8 cellular contexts compared by ENCODE assay signal in the genomic region with DNA sequence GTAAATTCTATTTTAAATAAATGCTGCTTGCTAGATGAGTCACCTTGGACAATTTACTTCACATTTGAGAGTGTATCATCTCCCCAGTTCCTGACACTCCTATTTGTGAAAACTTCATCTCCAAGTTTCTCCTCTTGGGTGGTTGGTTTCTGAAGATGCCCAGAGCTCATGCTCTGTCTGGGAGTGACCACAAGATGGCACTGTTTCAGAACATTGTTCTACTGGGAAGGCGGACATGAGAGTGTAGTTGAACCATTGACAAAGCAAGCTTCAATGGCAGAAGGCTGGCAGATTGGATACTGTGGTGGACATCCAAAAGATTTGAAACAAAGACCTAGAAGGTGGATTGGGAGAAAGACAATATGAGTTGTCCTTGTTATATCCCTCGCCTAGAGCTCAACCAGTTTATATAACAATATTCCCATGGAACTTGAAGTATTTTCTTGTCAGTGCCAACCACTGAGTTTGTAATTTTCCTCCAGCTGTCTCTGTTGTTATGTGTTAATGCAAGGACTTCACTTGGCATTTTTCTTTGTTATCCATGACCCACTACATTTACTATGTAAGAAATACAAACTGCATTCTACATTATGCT.
DNase-seq lines count a peak whose midpoint lies in the region; ATAC-seq and TF ChIP-seq lines count a peak whose summit lies in the region.

No MANE protein-coding gene starts in this region.

- H3K27ac Mint-ChIP-seq in activated CD4-positive, alpha-beta T cell treated with anti-CD3 and anti-CD28 coated beads for 36 hours = no peak overlapping the region
- H3K27ac Mint-ChIP-seq in stimulated activated naive B cell treated with anti-CD40 and anti-IgM and Interleukin-4, amounts not matched to agents 10 μg/mL and 1 μg/mL and 100 μg/mL, for 72 hours = no peak overlapping the region

- no peak overlapping the region for H3K27ac ChIP-seq in OCI-LY1 (ENCODE audit: low read depth, low read length, poor library complexity, severe bottlenecking)
- H3K27ac ChIP-seq in brain microvascular endothelial cell = no peak overlapping the region

- H2AFZ ChIP-seq in OCI-LY1 (ENCODE audit: low read length) = no peak overlapping the region

- H3K36me3 Mint-ChIP-seq in activated CD4-positive, alpha-beta T cell treated with anti-CD3 and anti-CD28 coated beads for 36 hours (ENCODE audit: low read depth) = no peaks in the 10 kb centered on the region
- H3K36me3 Mint-ChIP-seq in stimulated activated naive B cell treated with anti-CD40 and anti-IgM and Interleukin-4, amounts not matched to agents 10 μg/mL and 1 μg/mL and 100 μg/mL, for 72 hours = no peaks in the 10 kb centered on the region

- intact Hi-C loops in activated CD4-positive, alpha-beta T cell treated with anti-CD3 and anti-CD28 coated beads for 36 hours (cut with DNase I, micrococcal nuclease) = loop anchor here in 1 of 2 experiments (1.0 to 10.0 kb wide), 3 partner anchors 689 to 889 kb away; no protein-coding TSS in a partner anchor

- peaks cover 3% of the 10 kb centered on the region for H3K4me1 Mint-ChIP-seq in activated CD4-positive, alpha-beta T cell treated with anti-CD3 and anti-CD28 coated beads for 36 hours
- no peaks in the 10 kb centered on the region for H3K4me1 Mint-ChIP-seq in stimulated activated naive B cell treated with anti-CD40 and anti-IgM and Interleukin-4, amounts not matched to agents 10 μg/mL and 1 μg/mL and 100 μg/mL, for 72 hours

- H3K4me2 ChIP-seq in OCI-LY1 (ENCODE audit: low read length) = no peak overlapping the region

- H3K9me2 ChIP-seq in OCI-LY1 (ENCODE audit: low read depth, low read length) = no peaks in the 10 kb centered on the region

- DNase-seq in activated CD4-positive, alpha-beta T cell treated with anti-CD3 and anti-CD28 coated beads for 36 hours = peak; percentile 59
- DNase-seq in activated CD4-positive, alpha-beta T cell treated with anti-CD3 and anti-CD28 coated beads for 1 hour = no peak
- DNase-seq in HPDE6-E6E7 (ENCODE audit: extremely low spot score) (peak; percentile 21), brain microvascular endothelial cell (peak; percentile 47), islet precursor cell (peak; percentile 78)
- DNase-seq in stimulated activated naive B cell treated with anti-CD40 and anti-IgM and Interleukin-4, amounts not matched to agents 10 μg/mL and 1 μg/mL and 100 μg/mL, for 72 hours = no peak

- no peak overlapping the region for H3K4me3 Mint-ChIP-seq in activated CD4-positive, alpha-beta T cell treated with anti-CD3 and anti-CD28 coated beads for 36 hours
- H3K4me3 Mint-ChIP-seq in stimulated activated naive B cell treated with anti-CD40 and anti-IgM and Interleukin-4, amounts not matched to agents 10 μg/mL and 1 μg/mL and 100 μg/mL, for 72 hours = no peak overlapping the region

- H3K4me3 ChIP-seq in OCI-LY1 (ENCODE audit: low read depth, low read length, poor library complexity, severe bottlenecking) (no peak overlapping the region), brain microvascular endothelial cell (ENCODE audit: low read depth, low read length) (no peak overlapping the region)

- no peaks in the 10 kb centered on the region for H3K4me1 ChIP-seq in OCI-LY1 (ENCODE audit: insufficient read depth, low read length, severe bottlenecking)

- no peaks in the 10 kb centered on the region for H3F3A ChIP-seq in OCI-LY1 (ENCODE audit: insufficient read depth, low read length)

- no peaks in the 10 kb centered on the region for H3K79me2 ChIP-seq in OCI-LY1 (ENCODE audit: insufficient read depth, low read length)

- CTCF ChIA-PET in activated CD4-positive, alpha-beta T cell treated with anti-CD3 and anti-CD28 coated beads for 36 hours (lab: Charles Lee) = interaction anchor here (0.5 to 3.7 kb wide), 12 partner anchors 9 to 719 kb away, joined by 3 to 12 read pairs (median 4); no protein-coding TSS in a partner anchor

- no peaks in the 10 kb centered on the region for H4K20me1 ChIP-seq in OCI-LY1 (ENCODE audit: insufficient read depth, low read length)

- no peak overlapping the region for H3K9ac ChIP-seq in OCI-LY1 (ENCODE audit: low read length)

- no peaks in the 10 kb centered on the region for H3K36me3 ChIP-seq in OCI-LY1 (ENCODE audit: insufficient read depth, low read length)
- H3K36me3 ChIP-seq in brain microvascular endothelial cell (replicated peaks) = no peaks in the 10 kb centered on the region

- POLR2A ChIA-PET in activated CD4-positive, alpha-beta T cell treated with anti-CD3 and anti-CD28 coated beads for 36 hours (lab: Charles Lee) = interaction anchor here (1.1 kb wide), 1 partner anchor 14 kb away, joined by 3 read pairs; no protein-coding TSS in a partner anchor

- ATAC-seq in activated CD4-positive, alpha-beta T cell treated with anti-CD3 and anti-CD28 coated beads for 36 hours = peak; percentile 77
- peak; percentile 93 for ATAC-seq in GM21529 (IDR thresholded peaks at IDR 0.05; ENCODE audit: unreplicated experiment)
- ATAC-seq in stimulated activated naive B cell treated with anti-CD40 and anti-IgM and Interleukin-4, amounts not matched to agents 10 μg/mL and 1 μg/mL and 100 μg/mL, for 72 hours (replicated peaks) = peak; percentile 56 to 76

- H3K27me3 Mint-ChIP-seq in activated CD4-positive, alpha-beta T cell treated with anti-CD3 and anti-CD28 coated beads for 36 hours = peaks cover under 1% of the 10 kb centered on the region
- H3K27me3 Mint-ChIP-seq in stimulated activated naive B cell treated with anti-CD40 and anti-IgM and Interleukin-4, amounts not matched to agents 10 μg/mL and 1 μg/mL and 100 μg/mL, for 72 hours = no peaks in the 10 kb centered on the region

- no peaks in the 10 kb centered on the region for H3K9me3 ChIP-seq in OCI-LY1 (ENCODE audit: low read length)

- in situ Hi-C loops in brain microvascular endothelial cell (cut with HindIII; ENCODE audit: low pct_ligation_motif_present, low sequenced_read_pairs) = no loop called here

- TF ChIP-seq CTCF in OCI-LY1 (IDR thresholded peaks at IDR 0.05; ENCODE audit: low read length) (peak; percentile 80), brain microvascular endothelial cell (IDR thresholded peaks at IDR 0.05; ENCODE audit: low read depth, low read length, missing control alignments) (peak; percentile 92)

- 0 out of 2 replicates have a peak, but pooled peaks cover 3% of the 10 kb centered on the region for H3K27me3 ChIP-seq in OCI-LY1 (ENCODE audit: insufficient read depth, low read length)
- H3K27me3 ChIP-seq in brain microvascular endothelial cell (replicated peaks) = no peaks in the 10 kb centered on the region

- no peaks in the 10 kb centered on the region for H3K9me3 Mint-ChIP-seq in activated CD4-positive, alpha-beta T cell treated with anti-CD3 and anti-CD28 coated beads for 36 hours (ENCODE audit: low read depth)
- peaks cover 0 to under 1% of the 10 kb centered on the region in 2 donors for H3K9me3 Mint-ChIP-seq in stimulated activated naive B cell treated with anti-CD40 and anti-IgM and Interleukin-4, amounts not matched to agents 10 μg/mL and 1 μg/mL and 100 μg/mL, for 72 hours

Comparison
In these comparisons a context has a peak if more than half of its experiments do, and no peak if none do; other contexts are left out.
1. DNase-seq: peak in activated CD4-positive, alpha-beta T cell treated with anti-CD3 and anti-CD28 coated beads for 36 hours (single experiment), HPDE6-E6E7 (single experiment), brain microvascular endothelial cell (single experiment) and islet precursor cell (single experiment); none in activated CD4-positive, alpha-beta T cell treated with anti-CD3 and anti-CD28 coated beads for 1 hour (single experiment) and stimulated activated naive B cell treated with anti-CD40 and anti-IgM and Interleukin-4, amounts not matched to agents 10 μg/mL and 1 μg/mL and 100 μg/mL, for 72 hours (single experiment).
2. Peak in every context shown above with its lines, with median percentiles within 50 percentile points of each other: ATAC-seq.